ENCODE assay signal across 26 cellular contexts in genomic region chr5:109062669-109063068, GRCh38.
DNase-seq lines count a peak whose midpoint lies in the region; ATAC-seq and TF ChIP-seq lines count a peak whose summit lies in the region.
"Had no signal": no experiment of that assay in that cellular context is flagged by ENCODE, and none has a peak within 500 bp of the region (broad histone marks: within the 10 kb centered on the region; RNA-seq: fewer than 3 reads in every experiment).

No MANE protein-coding gene starts in this region.

- H3K4me1 ChIP-seq in mesenchymal stem cell (ENCODE audit: control insufficient read depth, insufficient read depth, low read depth, low read length): no peaks in the 10 kb centered on the region
- H3K4me1 ChIP-seq: A549, esophagus squamous epithelium had no signal

- peaks cover 0 to 4% of the 10 kb centered on the region in 2 experiments for H3K36me3 ChIP-seq in mesenchymal stem cell (ENCODE audit: control insufficient read depth in 1 of 2, insufficient read depth in 2 of 2, low read depth in 1 of 2, low read length in 2 of 2)
- H3K36me3 ChIP-seq: esophagus squamous epithelium had no signal

- no peak overlapping the region for H3K18ac ChIP-seq in mesenchymal stem cell (ENCODE audit: low read depth in 1 of 2, low read length in 2 of 2)

- peak; percentile 70 for ATAC-seq in Right ventricle myocardium superior (ENCODE audit: poor library complexity)
- ATAC-seq in HG03108 (IDR thresholded peaks at IDR 0.05; ENCODE audit: unreplicated experiment): no peak
- ATAC-seq: A549; naive thymus-derived CD8-positive, alpha-beta T cell had no signal

- H3K9me3 Mint-ChIP-seq in activated CD4-positive, alpha-beta T cell treated with anti-CD3 and anti-CD28 coated beads, Interleukin-2, amount 10 ng/mL, durations not matched to agents 24 days and 14 days: no peaks in the 10 kb centered on the region
- H3K9me3 Mint-ChIP-seq: CD4-positive, alpha-beta memory T cell; central memory CD8-positive, alpha-beta T cell had no signal

- WGBS in mesenchymal stem cell: no CpG with 5 or more reads among the region's 1 CpG

- DNase-seq in Right ventricle myocardium superior: no peak
- DNase-seq in cardiac septum (ENCODE audit: low spot score): no peak
- peak; percentile 5 to 50 for DNase-seq in cardiac fibroblast (ENCODE audit: low read depth in 2 of 2)
- DNase-seq in mesenchymal stem cell: no peak
- no peak for DNase-seq in NCI-H446 (lab: John Stamatoyannopoulos, UW)
- DNase-seq in activated CD4-positive, alpha-beta T cell treated with anti-CD3 and anti-CD28 coated beads, Interleukin-2, amount 10 ng/mL, durations not matched to agents 24 days and 14 days: no peak
- DNase-seq in mucosa of gallbladder (ENCODE audit: low spot score): no peak
- DNase-seq: activated CD4-positive, alpha-beta T cell treated with anti-CD3 and anti-CD28 coated beads for 48 hours; activated CD8-positive, alpha-beta memory T cell treated with anti-CD3 and anti-CD28 coated beads, Interleukin-2, amount 50 U/mL, for 48 hours; activated gamma-delta T cell; CD4-positive, alpha-beta memory T cell; effector CD4-positive, alpha-beta T cell; esophagus squamous epithelium; hypothalamus; kidney; naive thymus-derived CD8-positive, alpha-beta T cell; NCI-H1092 treated with DMSO at 0.1 percent for 48 hours; NCI-H2081 treated with DMSO at 0.1 percent for 48 hours; NCI-H526; SHP77; stimulated activated CD4-positive, alpha-beta T cell treated with anti-CD3 and anti-CD28 coated beads, Interleukin-4, amount 100 ng/mL, for 1 hour; T-helper 1 cell had no signal

- no peak overlapping the region for H2BK120ac ChIP-seq in mesenchymal stem cell (ENCODE audit: low read depth, low read length)

- H2BK12ac ChIP-seq in mesenchymal stem cell (ENCODE audit: low read length in 2 of 2): no peak overlapping the region

- no peak overlapping the region for H3K27ac ChIP-seq in mesenchymal stem cell (ENCODE audit: low read length, poor library complexity, severe bottlenecking)
- H3K27ac ChIP-seq: A549 had no signal

- no peak overlapping the region for H2AK5ac ChIP-seq in mesenchymal stem cell (ENCODE audit: low read length, severe bottlenecking)

- no peak for TF ChIP-seq CTCF in cardiac fibroblast (IDR thresholded peaks at IDR 0.05; ENCODE audit: low read depth, low read length)

- H3K4ac ChIP-seq in mesenchymal stem cell (ENCODE audit: low read depth in 1 of 2, low read length in 2 of 2): no peak overlapping the region

- no peak overlapping the region for H2BK15ac ChIP-seq in mesenchymal stem cell (ENCODE audit: low read depth, poor library complexity, severe bottlenecking)

- H3K9ac ChIP-seq in mesenchymal stem cell (ENCODE audit: low read length): peak overlapping the region; percentile 16

- H3K9me3 ChIP-seq in mesenchymal stem cell (ENCODE audit: control insufficient read depth, low read length): no peaks in the 10 kb centered on the region
- H3K9me3 ChIP-seq: A549, esophagus squamous epithelium had no signal

- H3K4me2 ChIP-seq in mesenchymal stem cell (ENCODE audit: low read length, poor library complexity, severe bottlenecking): no peak overlapping the region
- H3K4me2 ChIP-seq: A549 had no signal

- H3K4me3 Mint-ChIP-seq in activated CD4-positive, alpha-beta T cell treated with anti-CD3 and anti-CD28 coated beads, Interleukin-2, amount 10 ng/mL, durations not matched to agents 24 days and 14 days: no peak overlapping the region
- H3K4me3 Mint-ChIP-seq: CD4-positive, alpha-beta memory T cell; central memory CD8-positive, alpha-beta T cell; naive thymus-derived CD8-positive, alpha-beta T cell had no signal

- no peak overlapping the region for H2BK5ac ChIP-seq in mesenchymal stem cell (ENCODE audit: low read depth, low read length, poor library complexity, severe bottlenecking)

- intact Hi-C loops in Right ventricle myocardium superior (cut with DNase I) (no loop called here), cardiac septum (cut with DNase I) (no loop called here)
- intact Hi-C loops in activated CD4-positive, alpha-beta T cell treated with anti-CD3 and anti-CD28 coated beads, Interleukin-2, amount 10 ng/mL, durations not matched to agents 24 days and 14 days (cut with micrococcal nuclease): no loop called here

- H2AFZ ChIP-seq in mesenchymal stem cell (ENCODE audit: low read depth, low read length): no peak overlapping the region

- H3K27me3 Mint-ChIP-seq in activated CD4-positive, alpha-beta T cell treated with anti-CD3 and anti-CD28 coated beads, Interleukin-2, amount 10 ng/mL, durations not matched to agents 24 days and 14 days: no peaks in the 10 kb centered on the region
- H3K27me3 Mint-ChIP-seq: CD4-positive, alpha-beta memory T cell; central memory CD8-positive, alpha-beta T cell; naive thymus-derived CD8-positive, alpha-beta T cell had no signal

- no peak overlapping the region for H3K4me3 ChIP-seq in cardiac fibroblast (replicated peaks in 1 of 2; ENCODE audit: low read depth in 2 of 2, low read length in 2 of 2)
- H3K4me3 ChIP-seq in mesenchymal stem cell (ENCODE audit: insufficient read depth in 1 of 2, low read depth in 1 of 2, low read length in 2 of 2): no peak overlapping the region
- H3K4me3 ChIP-seq: A549, esophagus squamous epithelium, skin epidermis had no signal

- H3K4me1 Mint-ChIP-seq in activated CD4-positive, alpha-beta T cell treated with anti-CD3 and anti-CD28 coated beads, Interleukin-2, amount 10 ng/mL, durations not matched to agents 24 days and 14 days: no peaks in the 10 kb centered on the region
- H3K4me1 Mint-ChIP-seq: CD4-positive, alpha-beta memory T cell; central memory CD8-positive, alpha-beta T cell; naive thymus-derived CD8-positive, alpha-beta T cell had no signal

- no peak overlapping the region for H3K23ac ChIP-seq in mesenchymal stem cell (ENCODE audit: low read length in 2 of 2)

- no peak overlapping the region for H4K91ac ChIP-seq in mesenchymal stem cell (ENCODE audit: low read length)

- H3K27ac Mint-ChIP-seq in activated CD4-positive, alpha-beta T cell treated with anti-CD3 and anti-CD28 coated beads, Interleukin-2, amount 10 ng/mL, durations not matched to agents 24 days and 14 days: no peak overlapping the region
- H3K27ac Mint-ChIP-seq: naive thymus-derived CD8-positive, alpha-beta T cell had no signal

- H3K27me3 ChIP-seq in mesenchymal stem cell (ENCODE audit: control insufficient read depth in 1 of 2, insufficient read depth in 1 of 2, low read length in 2 of 2): no peaks in the 10 kb centered on the region
- H3K27me3 ChIP-seq: esophagus squamous epithelium had no signal

- H3K14ac ChIP-seq in mesenchymal stem cell (ENCODE audit: low read length in 2 of 2): no peak overlapping the region

- no peaks in the 10 kb centered on the region for H3K36me3 Mint-ChIP-seq in activated CD4-positive, alpha-beta T cell treated with anti-CD3 and anti-CD28 coated beads, Interleukin-2, amount 10 ng/mL, durations not matched to agents 24 days and 14 days (ENCODE audit: low read depth)

- no peak overlapping the region for H4K8ac ChIP-seq in mesenchymal stem cell (ENCODE audit: low read length)

- H3K79me1 ChIP-seq in mesenchymal stem cell (replicated peaks; ENCODE audit: low read length, poor library complexity, severe bottlenecking): no peaks in the 10 kb centered on the region

Comparison
In these comparisons a context has a peak if more than half of its experiments do, and no peak if none do; other contexts are left out.
1. DNase-seq: peak in cardiac fibroblast (2 of 2); none in Right ventricle myocardium superior (single experiment), cardiac septum (single experiment), mesenchymal stem cell (single experiment), NCI-H446 (0 of 2), activated CD4-positive, alpha-beta T cell treated with anti-CD3 and anti-CD28 coated beads, Interleukin-2, amount 10 ng/mL, durations not matched to agents 24 days and 14 days (single experiment) and mucosa of gallbladder (single experiment).